1 cellular context compared by ENCODE assay signal in the genomic region with DNA sequence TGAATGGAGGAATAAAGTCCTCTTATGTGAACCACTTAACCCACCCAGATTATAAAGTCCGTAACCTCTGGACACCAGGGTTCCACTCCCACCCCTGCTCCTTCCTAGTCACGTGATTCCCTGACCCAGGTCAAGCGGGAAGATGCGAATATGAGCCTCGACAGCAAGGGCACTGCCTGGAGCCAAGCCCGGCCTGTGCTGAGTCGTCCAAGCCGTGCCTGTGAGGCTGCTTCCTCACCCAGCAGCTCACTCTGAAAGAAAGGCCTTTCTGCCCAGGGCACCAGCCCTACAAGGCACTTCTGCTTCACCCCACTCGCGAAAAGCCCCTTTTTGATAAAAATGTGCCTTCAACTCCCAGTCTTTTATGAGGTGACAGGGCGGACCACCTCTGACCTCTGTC.
TF ChIP-seq lines count a peak whose summit lies in the region.

No MANE protein-coding gene starts in this region.

TF ChIP-seq in GM23338, 12 proteins besides CTCF, POLR2A, EP300 and RAD21 (continued from another document):
- TF ChIP-seq, protein P1, sequence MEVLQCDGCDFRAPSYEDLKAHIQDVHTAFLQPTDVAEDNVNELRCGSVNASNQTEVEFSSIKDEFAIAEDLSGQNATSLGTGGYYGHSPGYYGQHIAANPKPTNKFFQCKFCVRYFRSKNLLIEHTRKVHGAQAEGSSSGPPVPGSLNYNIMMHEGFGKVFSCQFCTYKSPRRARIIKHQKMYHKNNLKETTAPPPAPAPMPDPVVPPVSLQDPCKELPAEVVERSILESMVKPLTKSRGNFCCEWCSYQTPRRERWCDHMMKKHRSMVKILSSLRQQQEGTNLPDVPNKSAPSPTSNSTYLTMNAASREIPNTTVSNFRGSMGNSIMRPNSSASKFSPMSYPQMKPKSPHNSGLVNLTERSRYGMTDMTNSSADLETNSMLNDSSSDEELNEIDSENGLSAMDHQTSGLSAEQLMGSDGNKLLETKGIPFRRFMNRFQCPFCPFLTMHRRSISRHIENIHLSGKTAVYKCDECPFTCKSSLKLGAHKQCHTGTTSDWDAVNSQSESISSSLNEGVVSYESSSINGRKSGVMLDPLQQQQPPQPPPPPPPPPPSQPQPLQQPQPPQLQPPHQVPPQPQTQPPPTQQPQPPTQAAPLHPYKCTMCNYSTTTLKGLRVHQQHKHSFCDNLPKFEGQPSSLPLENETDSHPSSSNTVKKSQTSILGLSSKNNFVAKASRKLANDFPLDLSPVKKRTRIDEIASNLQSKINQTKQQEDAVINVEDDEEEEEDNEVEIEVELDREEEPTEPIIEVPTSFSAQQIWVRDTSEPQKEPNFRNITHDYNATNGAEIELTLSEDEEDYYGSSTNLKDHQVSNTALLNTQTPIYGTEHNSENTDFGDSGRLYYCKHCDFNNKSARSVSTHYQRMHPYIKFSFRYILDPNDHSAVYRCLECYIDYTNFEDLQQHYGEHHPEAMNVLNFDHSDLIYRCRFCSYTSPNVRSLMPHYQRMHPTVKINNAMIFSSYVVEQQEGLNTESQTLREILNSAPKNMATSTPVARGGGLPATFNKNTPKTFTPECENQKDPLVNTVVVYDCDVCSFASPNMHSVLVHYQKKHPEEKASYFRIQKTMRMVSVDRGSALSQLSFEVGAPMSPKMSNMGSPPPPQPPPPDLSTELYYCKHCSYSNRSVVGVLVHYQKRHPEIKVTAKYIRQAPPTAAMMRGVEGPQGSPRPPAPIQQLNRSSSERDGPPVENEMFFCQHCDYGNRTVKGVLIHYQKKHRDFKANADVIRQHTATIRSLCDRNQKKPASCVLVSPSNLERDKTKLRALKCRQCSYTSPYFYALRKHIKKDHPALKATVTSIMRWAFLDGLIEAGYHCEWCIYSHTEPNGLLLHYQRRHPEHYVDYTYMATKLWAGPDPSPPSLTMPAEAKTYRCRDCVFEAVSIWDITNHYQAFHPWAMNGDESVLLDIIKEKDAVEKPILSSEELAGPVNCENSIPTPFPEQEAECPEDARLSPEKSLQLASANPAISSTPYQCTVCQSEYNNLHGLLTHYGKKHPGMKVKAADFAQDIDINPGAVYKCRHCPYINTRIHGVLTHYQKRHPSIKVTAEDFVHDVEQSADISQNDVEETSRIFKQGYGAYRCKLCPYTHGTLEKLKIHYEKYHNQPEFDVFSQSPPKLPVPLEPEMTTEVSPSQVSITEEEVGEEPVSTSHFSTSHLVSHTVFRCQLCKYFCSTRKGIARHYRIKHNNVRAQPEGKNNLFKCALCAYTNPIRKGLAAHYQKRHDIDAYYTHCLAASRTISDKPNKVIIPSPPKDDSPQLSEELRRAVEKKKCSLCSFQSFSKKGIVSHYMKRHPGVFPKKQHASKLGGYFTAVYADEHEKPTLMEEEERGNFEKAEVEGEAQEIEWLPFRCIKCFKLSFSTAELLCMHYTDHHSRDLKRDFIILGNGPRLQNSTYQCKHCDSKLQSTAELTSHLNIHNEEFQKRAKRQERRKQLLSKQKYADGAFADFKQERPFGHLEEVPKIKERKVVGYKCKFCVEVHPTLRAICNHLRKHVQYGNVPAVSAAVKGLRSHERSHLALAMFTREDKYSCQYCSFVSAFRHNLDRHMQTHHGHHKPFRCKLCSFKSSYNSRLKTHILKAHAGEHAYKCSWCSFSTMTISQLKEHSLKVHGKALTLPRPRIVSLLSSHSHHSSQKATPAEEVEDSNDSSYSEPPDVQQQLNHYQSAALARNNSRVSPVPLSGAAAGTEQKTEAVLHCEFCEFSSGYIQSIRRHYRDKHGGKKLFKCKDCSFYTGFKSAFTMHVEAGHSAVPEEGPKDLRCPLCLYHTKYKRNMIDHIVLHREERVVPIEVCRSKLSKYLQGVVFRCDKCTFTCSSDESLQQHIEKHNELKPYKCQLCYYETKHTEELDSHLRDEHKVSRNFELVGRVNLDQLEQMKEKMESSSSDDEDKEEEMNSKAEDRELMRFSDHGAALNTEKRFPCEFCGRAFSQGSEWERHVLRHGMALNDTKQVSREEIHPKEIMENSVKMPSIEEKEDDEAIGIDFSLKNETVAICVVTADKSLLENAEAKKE (CRISPR knock-in tag; IDR thresholded peaks at IDR 0.05): no peak
